Comparison of ENCODE assay signal across 16 cellular contexts in genomic region chr2:102634831-102635241, GRCh38. TPM values are rescaled to one million over a fixed set of nuclear protein-coding genes. Genes with fewer than 3 reads are reported as not detected.
"Had no signal": no experiment of that assay in that cellular context is flagged by ENCODE, and none has a peak within 500 bp of the region (broad histone marks: within the 10 kb centered on the region; RNA-seq: fewer than 3 reads in every experiment).

No MANE protein-coding gene starts in this region.

- H3K4me1 ChIP-seq: heart left ventricle, parathyroid adenoma, right lobe of liver, tibial nerve had no signal

- H3K9me3 ChIP-seq: heart left ventricle, prostate gland, right lobe of liver, tibial nerve had no signal

- ATAC-seq: heart left ventricle; left lobe of liver; right lobe of liver; stimulated activated memory B cell treated with anti-CD40 and anti-IgM and Interleukin-4, amounts not matched to agents 10 μg/mL and 1 μg/mL and 100 μg/mL, for 72 hours had no signal

- H3K36me3 ChIP-seq: heart left ventricle, prostate gland, right lobe of liver, tibial nerve had no signal

- DNase-seq: effector CD4-positive, alpha-beta T cell; endodermal cell; heart left ventricle; islet precursor cell; naive B cell; retina; right lobe of liver; stimulated activated CD4-positive, alpha-beta T cell treated with anti-CD3 and anti-CD28 coated beads, Interleukin-4, amount 100 ng/mL, for 24 hours had no signal

- H3K27ac ChIP-seq: coronary artery, heart left ventricle, parathyroid adenoma, prostate gland, right lobe of liver, tibial nerve had no signal

- H3K4me3 ChIP-seq: coronary artery, heart left ventricle, prostate gland, right lobe of liver, tibial nerve had no signal

- H3K27me3 ChIP-seq: heart left ventricle, right lobe of liver, tibial nerve had no signal

RNA-seq across cellular contexts. Expression of gene SLC9A2, which starts 15.5 kb away (rescaled TPM):
- total RNA-seq: dermis microvascular lymphatic vessel endothelial cell, endodermal cell, endothelial cell of umbilical vein, left lobe of liver had no signal
